In the genomic region with DNA sequence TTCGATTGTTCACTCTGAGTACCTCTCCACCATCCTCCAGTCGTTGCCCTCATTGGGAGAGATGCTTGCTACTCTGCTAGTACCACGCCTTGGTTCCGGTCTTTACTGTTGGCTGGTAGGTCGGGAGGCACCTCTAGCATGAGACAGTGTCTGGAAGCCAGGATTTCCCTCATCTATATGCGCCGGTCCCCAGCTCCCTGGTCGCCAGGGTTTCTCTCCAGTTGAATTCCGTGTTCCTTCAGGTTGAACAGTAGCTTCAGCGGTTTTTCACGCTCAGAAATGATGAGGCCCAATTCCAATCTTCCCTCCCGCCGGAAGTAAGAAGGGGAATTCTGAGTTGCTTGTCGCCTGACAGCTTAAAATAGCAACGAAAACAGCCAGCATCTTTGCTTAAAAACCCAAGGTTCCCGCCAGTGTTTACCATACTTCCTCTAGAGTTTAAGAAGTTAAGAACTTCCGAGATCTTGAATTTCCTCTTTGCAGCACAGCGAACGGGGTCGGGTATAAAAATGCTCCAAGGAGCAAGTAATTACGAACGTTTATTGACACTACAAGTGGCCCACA, we compare ENCODE assay signal across 1 cellular context.
TF ChIP-seq lines count a peak whose summit lies in the region.

No MANE protein-coding gene starts in this region.

TF ChIP-seq in GM12878, 131 proteins besides CTCF, POLR2A, EP300 and RAD21 (continued from another document):
- TF ChIP-seq, protein P1, sequence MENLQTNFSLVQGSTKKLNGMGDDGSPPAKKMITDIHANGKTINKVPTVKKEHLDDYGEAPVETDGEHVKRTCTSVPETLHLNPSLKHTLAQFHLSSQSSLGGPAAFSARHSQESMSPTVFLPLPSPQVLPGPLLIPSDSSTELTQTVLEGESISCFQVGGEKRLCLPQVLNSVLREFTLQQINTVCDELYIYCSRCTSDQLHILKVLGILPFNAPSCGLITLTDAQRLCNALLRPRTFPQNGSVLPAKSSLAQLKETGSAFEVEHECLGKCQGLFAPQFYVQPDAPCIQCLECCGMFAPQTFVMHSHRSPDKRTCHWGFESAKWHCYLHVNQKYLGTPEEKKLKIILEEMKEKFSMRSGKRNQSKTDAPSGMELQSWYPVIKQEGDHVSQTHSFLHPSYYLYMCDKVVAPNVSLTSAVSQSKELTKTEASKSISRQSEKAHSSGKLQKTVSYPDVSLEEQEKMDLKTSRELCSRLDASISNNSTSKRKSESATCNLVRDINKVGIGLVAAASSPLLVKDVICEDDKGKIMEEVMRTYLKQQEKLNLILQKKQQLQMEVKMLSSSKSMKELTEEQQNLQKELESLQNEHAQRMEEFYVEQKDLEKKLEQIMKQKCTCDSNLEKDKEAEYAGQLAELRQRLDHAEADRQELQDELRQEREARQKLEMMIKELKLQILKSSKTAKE (IDR thresholded peaks at IDR 0.05; ENCODE audit: low read depth, poor library complexity, severe bottlenecking) = no peak
- TF ChIP-seq, protein P2, sequence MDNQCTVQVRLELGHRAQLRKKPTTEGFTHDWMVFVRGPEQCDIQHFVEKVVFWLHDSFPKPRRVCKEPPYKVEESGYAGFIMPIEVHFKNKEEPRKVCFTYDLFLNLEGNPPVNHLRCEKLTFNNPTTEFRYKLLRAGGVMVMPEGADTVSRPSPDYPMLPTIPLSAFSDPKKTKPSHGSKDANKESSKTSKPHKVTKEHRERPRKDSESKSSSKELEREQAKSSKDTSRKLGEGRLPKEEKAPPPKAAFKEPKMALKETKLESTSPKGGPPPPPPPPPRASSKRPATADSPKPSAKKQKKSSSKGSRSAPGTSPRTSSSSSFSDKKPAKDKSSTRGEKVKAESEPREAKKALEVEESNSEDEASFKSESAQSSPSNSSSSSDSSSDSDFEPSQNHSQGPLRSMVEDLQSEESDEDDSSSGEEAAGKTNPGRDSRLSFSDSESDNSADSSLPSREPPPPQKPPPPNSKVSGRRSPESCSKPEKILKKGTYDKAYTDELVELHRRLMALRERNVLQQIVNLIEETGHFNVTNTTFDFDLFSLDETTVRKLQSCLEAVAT (IDR thresholded peaks at IDR 0.05) = peak; percentile 98
- no peak for TF ChIP-seq RFX5 (IDR thresholded peaks at IDR 0.05; ENCODE audit: low read depth, low read length)
- no peak for TF ChIP-seq SP1 (IDR thresholded peaks at IDR 0.05; ENCODE audit: low read depth, low read length)
- TF ChIP-seq HDGF (IDR thresholded peaks at IDR 0.05) = no peak
TF ChIP-seq in GM12878: peak in this region for 36.
